In genomic region chr3:14947105-14947885, GRCh38 we compare ENCODE assay signal across 8 cellular contexts. TPM values are rescaled to one million over a fixed set of nuclear protein-coding genes. Genes with fewer than 3 reads are reported as not detected.
DNase-seq lines count a peak whose midpoint lies in the region; ATAC-seq, FAIRE-seq and TF ChIP-seq lines count a peak whose summit lies in the region.

TSS of gene NR2C2 (plus strand) at chr3:14947583. CDS start at chr3:15003915, 56,332 bp downstream.

- peak within 1 kb of the TSS; percentile 15; the same call in 1 of the 2 replicates for H2AFZ ChIP-seq in H1 (ENCODE audit: low read length)

- H3K79me1 ChIP-seq in H1 (ENCODE audit: low read depth, low read length) (peaks cover 8% of the 10 kb centered on the region), mesendoderm (ENCODE audit: low read length) (peaks cover 24% of the 10 kb centered on the region)

- peak within 1 kb of the TSS; percentile 96 for H4K5ac ChIP-seq in H1 (ENCODE audit: insufficient read length, low read depth, low read length)
- no peak within 1 kb of the TSS for H4K5ac ChIP-seq in mesendoderm (ENCODE audit: low read length)

- H2BK5ac ChIP-seq in H1 (ENCODE audit: low read depth, low read length): peak within 1 kb of the TSS; percentile 92
- peak within 1 kb of the TSS; percentile 93 for H2BK5ac ChIP-seq in mesendoderm (ENCODE audit: low read length)

- H3K27me3 Mint-ChIP-seq in CD14-positive monocyte (ENCODE audit: low read depth in 3 of 3): no peaks in the 10 kb centered on the region

- H3K27ac ChIP-seq in H1 (ENCODE audit: low read depth, low read length) (peak within 1 kb of the TSS; percentile 97), mesendoderm (ENCODE audit: low read depth, low read length) (peak within 1 kb of the TSS; percentile 99)

- H3K9me3 Mint-ChIP-seq in CD14-positive monocyte: no peaks in the 10 kb centered on the region

- H3K9ac ChIP-seq in H1 (replicated peaks in 1 of 4; ENCODE audit: extremely low read depth in 1 of 4, low read depth in 3 of 4, low read length in 3 of 4) (peak within 1 kb of the TSS; percentile 94 to 97 (median 96)), mesendoderm (ENCODE audit: low read length) (peak within 1 kb of the TSS; percentile 99)

- H3K36me3 Mint-ChIP-seq in CD14-positive monocyte: peaks cover 32 to 39% of the 10 kb centered on the region in 2 donors

- no peaks in the 10 kb centered on the region for H3K9me3 ChIP-seq in H1 (ENCODE audit: insufficient read depth in 2 of 2, low read depth in 1 of 2, low read length in 1 of 2)

- ATAC-seq in GM19438 (IDR thresholded peaks at IDR 0.05; ENCODE audit: low read depth, unreplicated experiment) (peak; percentile 48), HG03565 (IDR thresholded peaks at IDR 0.05; ENCODE audit: unreplicated experiment) (peak; percentile 35)

- H3K23ac ChIP-seq in H1 (ENCODE audit: insufficient read length): no peak within 1 kb of the TSS
- peak within 1 kb of the TSS; percentile 90 for H3K23ac ChIP-seq in mesendoderm (ENCODE audit: low read length)

- CTCF ChIA-PET in H1 (lab: Charles Lee; ENCODE audit: partially characterized antibody): interaction anchor here (0.9 to 1.1 kb wide), 3 partner anchors 20 to 166 kb away, joined by 3 to 6 read pairs (median 4); no protein-coding TSS in a partner anchor

- peak within 1 kb of the TSS; percentile 75 for H3K56ac ChIP-seq in H1 (replicated peaks; ENCODE audit: insufficient read length, low read depth, low read length)
- H3K56ac ChIP-seq in mesendoderm (ENCODE audit: low read length): peak within 1 kb of the TSS; percentile 99

- no peak for FAIRE-seq in H1 (lab: Jason Lieb, UNC)

- H3K27me3 ChIP-seq in H1 (replicated peaks in 1 of 4; ENCODE audit: control insufficient read depth in 3 of 4, extremely low read depth in 1 of 4, insufficient read depth in 3 of 4, low read length in 3 of 4) (no peaks in the 10 kb centered on the region), mesendoderm (ENCODE audit: insufficient read depth, low read length, poor library complexity) (no peaks in the 10 kb centered on the region)

- peak within 1 kb of the TSS; percentile 8 for H3K14ac ChIP-seq in H1 (ENCODE audit: insufficient read length)

- H2BK120ac ChIP-seq in H1 (replicated peaks; ENCODE audit: low read depth, low read length) (no peak within 1 kb of the TSS), mesendoderm (ENCODE audit: low read depth, low read length) (peak within 1 kb of the TSS; percentile 76)

- H2BK15ac ChIP-seq in H1 (ENCODE audit: low read length) (0 out of 2 replicates have a peak within 1 kb of the TSS, but pooled peaks have one; percentile 37), mesendoderm (replicated peaks; ENCODE audit: low read depth) (no peak within 1 kb of the TSS)

- DNase-seq in CD14-positive monocyte (ENCODE audit: low spot score) (peak; percentile 89), NOMO-1 treated with DMSO at 0.1 percent for 48 hours (lab: John Stamatoyannopoulos, UW; ENCODE audit: unreplicated experiment) (peak; percentile 81), H1 (ENCODE audit: low read depth in 1 of 2, low spot score in 2 of 2) (peak in 1 of 2 experiments; percentile 88), mesendoderm (peak; percentile 87)
- DNase-seq in activated CD8-positive, alpha-beta memory T cell treated with anti-CD3 and anti-CD28 coated beads for 4 hours (ENCODE audit: low read depth in 2 of 2): peak; percentile 70 to 74
- DNase-seq in stimulated activated CD8-positive, alpha-beta memory T cell treated with anti-CD3 and anti-CD28 coated beads, Interleukin-12 subunit alpha, Interleukin-12 subunit beta, amount 100 ng/mL, for 4 hours (ENCODE audit: low read depth): peak; percentile 81

- H4K20me1 ChIP-seq in H1 (replicated peaks in 1 of 2; ENCODE audit: control insufficient read depth in 1 of 2, insufficient read depth in 2 of 2, low read length in 2 of 2): peaks cover 5 to 16% of the 10 kb centered on the region in 2 experiments

- H3K4ac ChIP-seq in H1 (replicated peaks; ENCODE audit: insufficient read length, low read depth, low read length): peak within 1 kb of the TSS; percentile 32
- peak within 1 kb of the TSS; percentile 98 for H3K4ac ChIP-seq in mesendoderm (ENCODE audit: low read depth, low read length)

- peak; percentile 73 to 82 for TF ChIP-seq POLR2A in H1 (IDR thresholded peaks at IDR 0.05; ENCODE audit: control extremely low read depth in 1 of 2, low read depth in 2 of 2, low read length in 2 of 2)

- TF ChIP-seq RAD21 in H1 (IDR thresholded peaks at IDR 0.05 in 1 of 2, conservative IDR thresholded peaks at IDR 0.05 in 1 of 2; ENCODE audit: low read depth in 2 of 2, low read length in 2 of 2): no peak

- peak in 1 of 2 experiments; percentile 30; a peak in 1 of 3 replicates for TF ChIP-seq EP300 in H1 (IDR thresholded peaks at IDR 0.05; ENCODE audit: borderline replicate concordance in 1 of 2, low read depth in 2 of 2, low read length in 2 of 2)

- H3K18ac ChIP-seq in H1 (ENCODE audit: extremely low read depth, low read length) (peak within 1 kb of the TSS; percentile 73), mesendoderm (ENCODE audit: low read length) (peak within 1 kb of the TSS; percentile 100)

- POLR2A ChIA-PET in H1 (lab: Charles Lee; ENCODE audit: partially characterized antibody): interaction anchor here (0.7 to 2.4 kb wide), 17 partner anchors 9 to 296 kb away, joined by 3 to 22 read pairs (median 4); partner anchors contain the start of gene CCDC174

- peak within 1 kb of the TSS; percentile 92 to 99 (median 95) for H3K4me3 ChIP-seq in H1 (ENCODE audit: extremely low read depth in 1 of 4, insufficient read depth in 2 of 4, low read depth in 3 of 4, low read length in 4 of 4)
- H3K4me3 ChIP-seq in mesendoderm (ENCODE audit: low read length): peak within 1 kb of the TSS; percentile 93

- no peaks in the 10 kb centered on the region for H3K23me2 ChIP-seq in H1 (ENCODE audit: low read depth, low read length)

- peaks cover 13 to 35% (median 18%) of the 10 kb centered on the region in 4 experiments for H3K36me3 ChIP-seq in H1 (ENCODE audit: control insufficient read depth in 2 of 4, insufficient read depth in 4 of 4, low read length in 3 of 4)
- peaks cover 7% of the 10 kb centered on the region for H3K36me3 ChIP-seq in mesendoderm (ENCODE audit: control insufficient read depth, insufficient read depth, low read length)

- H3K79me2 ChIP-seq in H1 (ENCODE audit: control insufficient read depth in 1 of 2, insufficient read depth in 2 of 2, low read length in 2 of 2) (peaks cover 36 to 81% of the 10 kb centered on the region in 2 experiments), mesendoderm (ENCODE audit: control insufficient read depth, insufficient read depth, low read length) (peaks cover 64% of the 10 kb centered on the region)

- H3K27ac Mint-ChIP-seq in CD14-positive monocyte: peak within 1 kb of the TSS; percentile 98 to 100 (median 100)

- WGBS in H1 (ENCODE audit: extremely low coverage in 1 of 2, insufficient coverage in 1 of 2, insufficient read length in 1 of 2, insufficient replicate concordance in 2 of 2, low coverage in 1 of 2, low lambda C conversion rate in 2 of 2, missing lambda C conversion rate in 1 of 2), 2 experiments: 2% methylated on average over 44 of the region's 108 CpGs; no CpG with 5 or more reads in 1 of the 2 experiments
- no CpG with 5 or more reads among the region's 108 CpGs for WGBS in mesendoderm (ENCODE audit: extremely low coverage, insufficient coverage, low lambda C conversion rate)

- H3K4me2 ChIP-seq in H1 (ENCODE audit: insufficient read depth in 1 of 2, low read depth in 2 of 2, low read length in 2 of 2): peak within 1 kb of the TSS; percentile 84 to 92
- H3K4me2 ChIP-seq in mesendoderm (ENCODE audit: low read length): peak within 1 kb of the TSS; percentile 88

- H4K91ac ChIP-seq in H1 (replicated peaks; ENCODE audit: insufficient read length, low read length): peak within 1 kb of the TSS; percentile 67

- H4K8ac ChIP-seq in H1 (ENCODE audit: extremely low read depth, insufficient read depth, low read length) (peak within 1 kb of the TSS; percentile 100), mesendoderm (ENCODE audit: low read depth, low read length) (no peak within 1 kb of the TSS)

- peak within 1 kb of the TSS; percentile 54; the same call in 1 of the 2 replicates for H2BK12ac ChIP-seq in H1 (ENCODE audit: low read depth, low read length)

- H3K4me1 Mint-ChIP-seq in CD14-positive monocyte: peaks cover 26% of the 10 kb centered on the region

- H2BK20ac ChIP-seq in H1 (ENCODE audit: low read length): no peak within 1 kb of the TSS

- H2AK5ac ChIP-seq in H1 (ENCODE audit: low read depth, low read length) (no peak within 1 kb of the TSS), mesendoderm (ENCODE audit: low read length) (no peak within 1 kb of the TSS)

- H3K4me1 ChIP-seq in H1 (replicated peaks in 1 of 4; ENCODE audit: control insufficient read depth in 3 of 4, insufficient read depth in 4 of 4, low read length in 3 of 4) (peaks cover 3 to 10% (median 4%) of the 10 kb centered on the region in 4 experiments; a peak in 4 of 7 replicates), mesendoderm (ENCODE audit: control insufficient read depth, low read depth, low read length) (peaks cover 6% of the 10 kb centered on the region)

- intact Hi-C loops in CD14-positive monocyte (cut with micrococcal nuclease): loop anchor here (2.0 to 10.0 kb wide), 7 partner anchors 118 to 770 kb away; partner anchors contain the start of genes CCDC174 (in 2 of the 2), BTD (in 1 of the 2), HACL1 (in 1 of the 2) and LSM3 (in 1 of the 2)

- TF ChIP-seq CTCF in CD14-positive monocyte (IDR thresholded peaks at IDR 0.05) (no peak), H1 (IDR thresholded peaks at IDR 0.05; ENCODE audit: control extremely low read depth in 1 of 3, insufficient read depth in 1 of 3, low read depth in 1 of 3, low read length in 3 of 3) (no peak)

- H3K4me3 Mint-ChIP-seq in CD14-positive monocyte: peak within 1 kb of the TSS; percentile 92 to 98

TF ChIP-seq in H1, 55 proteins besides CTCF, POLR2A, EP300 and RAD21 (continues in another document):
- peak; percentile 87 for TF ChIP-seq TAF1 (IDR thresholded peaks at IDR 0.05; ENCODE audit: low read depth, low read length)
- TF ChIP-seq, protein P1, sequence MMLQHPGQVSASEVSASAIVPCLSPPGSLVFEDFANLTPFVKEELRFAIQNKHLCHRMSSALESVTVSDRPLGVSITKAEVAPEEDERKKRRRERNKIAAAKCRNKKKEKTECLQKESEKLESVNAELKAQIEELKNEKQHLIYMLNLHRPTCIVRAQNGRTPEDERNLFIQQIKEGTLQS (IDR thresholded peaks at IDR 0.05; ENCODE audit: insufficient read depth, low read depth, low read length): no peak

RNA-seq across cellular contexts. Expression of gene NR2C2, which starts in this region (rescaled TPM):
- polyA plus RNA-seq in CD14-positive monocyte (1 to 10 TPM; 3.4 to 3.8 TPM), H1 (2011; rRNA removed) (16.6 and 17.5 TPM in 2 replicates)
- total RNA-seq in H1 (2021; fragmentation: NEBNext Ultra II Directional; extraction: Animal tissue kit (Norgen Biotek cat#: 25700)): 43.1 and 44.4 TPM in 2 replicates
- polyA plus RNA-seq in H1 (2011; cell fraction: cytosol; rRNA removed): 18.1 TPM
- polyA plus RNA-seq in H1 (2011; cell fraction: nucleus; rRNA removed): 78.9 TPM
- polyA plus RNA-seq in H1 (2012, experiment 1 of 2): 18.7 to 28.5 TPM (median 26.7 TPM) in 4 replicates
- polyA plus RNA-seq in H1 (2012, experiment 2 of 2): 2.1 TPM
- 26.7 TPM for polyA plus RNA-seq in H1 (2013, experiment 1 of 2)
- 23.9 TPM for polyA plus RNA-seq in H1 (2013, experiment 2 of 2)
- 54.6 and 58.7 TPM in 2 replicates for polyA minus RNA-seq in H1 (2011; rRNA and poly(A)+ RNA removed)
- 34.1 TPM for polyA minus RNA-seq in H1 (2011; cell fraction: cytosol; rRNA and poly(A)+ RNA removed)
- 93.2 TPM for polyA minus RNA-seq in H1 (2011; cell fraction: nucleus; rRNA and poly(A)+ RNA removed)
- polyA plus RNA-seq in mesendoderm (2013, experiment 1 of 2): 17.7 TPM
- 17.2 TPM for polyA plus RNA-seq in mesendoderm (2013, experiment 2 of 2)
